In the genomic region with DNA sequence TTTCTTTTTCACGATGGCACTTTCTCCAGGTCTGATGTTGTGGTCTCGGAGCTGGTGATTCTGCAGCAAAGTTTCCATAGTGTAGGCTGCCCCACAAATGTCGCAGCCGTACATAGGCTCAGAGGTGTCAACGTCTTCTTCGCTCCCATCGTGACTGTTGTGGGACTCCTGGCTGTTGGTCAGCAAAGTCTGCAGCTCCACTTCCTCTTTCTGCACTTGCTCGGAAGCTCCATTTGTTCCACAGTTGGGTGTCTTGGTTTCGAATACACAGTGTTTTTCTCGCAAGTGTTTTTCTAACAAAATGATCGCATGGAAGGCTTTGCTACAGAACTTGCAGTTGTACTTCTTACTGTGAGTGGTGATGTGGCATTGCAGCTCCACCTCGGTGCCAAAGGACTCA, we compare ENCODE assay signal across 17 cellular contexts.
"Had no signal": no experiment of that assay in that cellular context is flagged by ENCODE, and none has a peak within 500 bp of the region (broad histone marks: within the 10 kb centered on the region; RNA-seq: fewer than 3 reads in every experiment).

No MANE protein-coding gene starts in this region.

- H3K27me3 Mint-ChIP-seq: activated CD4-positive, alpha-beta memory T cell treated with anti-CD3 and anti-CD28 coated beads, Interleukin-2, amount 10 ng/mL, durations not matched to agents 7 days and 5 days had no signal

- H3K4me3 Mint-ChIP-seq: activated CD4-positive, alpha-beta memory T cell treated with anti-CD3 and anti-CD28 coated beads, Interleukin-2, amount 10 ng/mL, durations not matched to agents 7 days and 5 days; activated T-cell treated with anti-CD3 and anti-CD28 coated beads, Interleukin-2, amount 50 U/mL, for 72 hours; naive thymus-derived CD8-positive, alpha-beta T cell had no signal

- DNase-seq: activated CD4-positive, alpha-beta memory T cell treated with anti-CD3 and anti-CD28 coated beads, Interleukin-2, amount 10 ng/mL, durations not matched to agents 7 days and 5 days; activated CD8-positive, alpha-beta memory T cell treated with anti-CD3 and anti-CD28 coated beads, Interleukin-2, amount 50 U/mL, for 4 hours; activated T-cell treated with anti-CD3 and anti-CD28 coated beads, Interleukin-2, amount 50 U/mL, for 72 hours; caudate nucleus; cortex of kidney; effector memory CD4-positive, alpha-beta T cell; glutamatergic neuron; immature natural killer cell; naive thymus-derived CD8-positive, alpha-beta T cell; right cardiac atrium; small intestine; T-helper 2 cell; tibial artery had no signal

- H3K4me1 Mint-ChIP-seq: activated CD4-positive, alpha-beta memory T cell treated with anti-CD3 and anti-CD28 coated beads, Interleukin-2, amount 10 ng/mL, durations not matched to agents 7 days and 5 days; immature natural killer cell had no signal

- H3K9me3 ChIP-seq: tibial artery, vagina had no signal

- H3K27me3 ChIP-seq: tibial artery, vagina had no signal

- H3K9me3 Mint-ChIP-seq: activated T-cell treated with anti-CD3 and anti-CD28 coated beads, Interleukin-2, amount 50 U/mL, for 72 hours; immature natural killer cell had no signal

- H3K4me3 ChIP-seq: lung, tibial artery, vagina had no signal

- H3K36me3 ChIP-seq: vagina had no signal

- ATAC-seq: activated T-cell treated with anti-CD3 and anti-CD28 coated beads, Interleukin-2, amount 50 U/mL, for 72 hours; naive thymus-derived CD8-positive, alpha-beta T cell; right cardiac atrium had no signal

- H3K27ac Mint-ChIP-seq: activated CD4-positive, alpha-beta memory T cell treated with anti-CD3 and anti-CD28 coated beads, Interleukin-2, amount 10 ng/mL, durations not matched to agents 7 days and 5 days; activated T-cell treated with anti-CD3 and anti-CD28 coated beads, Interleukin-2, amount 50 U/mL, for 72 hours; immature natural killer cell; naive thymus-derived CD8-positive, alpha-beta T cell; progenitor cell of endocrine pancreas had no signal

- H3K36me3 Mint-ChIP-seq: immature natural killer cell; naive thymus-derived CD8-positive, alpha-beta T cell had no signal

- H3K27ac ChIP-seq: tibial artery, vagina, VCaP had no signal
